23 cellular contexts compared by ENCODE assay signal in the genomic region with DNA sequence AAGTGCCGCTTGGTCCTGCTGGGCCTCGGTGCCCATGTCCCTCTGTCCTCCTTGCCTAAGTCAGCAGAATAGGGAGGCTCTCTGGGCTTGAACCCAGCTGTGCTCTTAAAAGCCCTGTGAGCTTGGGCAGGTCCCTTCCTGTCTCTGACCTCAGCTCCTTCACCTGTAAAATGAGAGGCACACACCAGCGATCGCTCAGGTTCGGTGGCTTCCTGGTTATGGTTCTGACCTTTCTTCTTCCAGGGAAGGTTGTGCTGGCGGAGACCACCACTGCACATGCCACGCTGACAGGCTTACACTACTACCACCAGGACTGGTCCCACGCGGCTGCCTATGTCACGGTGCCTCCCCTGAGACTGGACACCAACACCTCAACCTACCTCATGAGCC.
"Had no signal": no experiment of that assay in that cellular context is flagged by ENCODE, and none has a peak within 500 bp of the region (broad histone marks: within the 10 kb centered on the region; RNA-seq: fewer than 3 reads in every experiment).

No MANE protein-coding gene starts in this region.

- H3K9me3 Mint-ChIP-seq: memory B cell; natural killer cell treated with Interleukin-12 subunit alpha and Interleukin-12 subunit beta and Interleukin-15 and Interleukin-18, amount 100 ng/mL, for 72 hours; stimulated activated naive B cell treated with anti-CD40 and anti-IgM and Interleukin-4, amounts not matched to agents 10 μg/mL and 1 μg/mL and 100 μg/mL, for 72 hours had no signal

- H3K4me1 ChIP-seq: gastrocnemius medialis, left ventricle myocardium inferior, lower lobe of right lung, psoas muscle, sigmoid colon, stomach, transverse colon had no signal

- H3K27ac ChIP-seq: coronary artery, gastrocnemius medialis, left ventricle myocardium inferior, lower lobe of right lung, psoas muscle, sigmoid colon, skin epidermis, stomach, thoracic aorta, transverse colon had no signal

- FAIRE-seq: endometrium, kidney had no signal

- H3K4me1 Mint-ChIP-seq: memory B cell; stimulated activated naive B cell treated with anti-CD40 and anti-IgM and Interleukin-4, amounts not matched to agents 10 μg/mL and 1 μg/mL and 100 μg/mL, for 72 hours had no signal

- H3K4me3 Mint-ChIP-seq: memory B cell; natural killer cell treated with Interleukin-12 subunit alpha and Interleukin-12 subunit beta and Interleukin-15 and Interleukin-18, amount 100 ng/mL, for 72 hours; stimulated activated naive B cell treated with anti-CD40 and anti-IgM and Interleukin-4, amounts not matched to agents 10 μg/mL and 1 μg/mL and 100 μg/mL, for 72 hours had no signal

- H3K4me3 ChIP-seq: coronary artery, gastrocnemius medialis, left ventricle myocardium inferior, lower lobe of right lung, psoas muscle, sigmoid colon, skin epidermis, stomach, thoracic aorta, transverse colon had no signal

- DNase-seq: effector CD8-positive, alpha-beta T cell; gastrocnemius medialis; kidney; left cardiac atrium; left ventricle myocardium inferior; lower lobe of right lung; midbrain; psoas muscle; retina; sigmoid colon; stimulated activated CD4-positive, alpha-beta T cell treated with anti-CD3 and anti-CD28 coated beads, Interleukin-2, amount 100 ng/mL, for 24 hours; stimulated activated CD4-positive, alpha-beta T cell treated with anti-CD3 and anti-CD28 coated beads, Interleukin-4, amount 100 ng/mL, for 4 hours; stimulated activated naive B cell treated with anti-CD40 and anti-IgM and Interleukin-4, amounts not matched to agents 10 μg/mL and 1 μg/mL and 100 μg/mL, for 72 hours; stomach; substantia nigra; transverse colon had no signal

- H3K36me3 Mint-ChIP-seq: memory B cell; natural killer cell treated with Interleukin-12 subunit alpha and Interleukin-12 subunit beta and Interleukin-15 and Interleukin-18, amount 100 ng/mL, for 72 hours; stimulated activated naive B cell treated with anti-CD40 and anti-IgM and Interleukin-4, amounts not matched to agents 10 μg/mL and 1 μg/mL and 100 μg/mL, for 72 hours had no signal

- H3K36me3 ChIP-seq: gastrocnemius medialis, left ventricle myocardium inferior, lower lobe of right lung, sigmoid colon, stomach, thoracic aorta, transverse colon had no signal

- H3K9me3 ChIP-seq: gastrocnemius medialis, left ventricle myocardium inferior, lower lobe of right lung, psoas muscle, sigmoid colon, stomach, thoracic aorta, transverse colon had no signal

- ATAC-seq: esophagus mucosa; gastrocnemius medialis; left cardiac atrium; lower lobe of right lung; psoas muscle; stimulated activated naive B cell treated with anti-CD40 and anti-IgM and Interleukin-4, amounts not matched to agents 10 μg/mL and 1 μg/mL and 100 μg/mL, for 72 hours had no signal

- H3K27ac Mint-ChIP-seq: memory B cell; natural killer cell treated with Interleukin-12 subunit alpha and Interleukin-12 subunit beta and Interleukin-15 and Interleukin-18, amount 100 ng/mL, for 72 hours; stimulated activated naive B cell treated with anti-CD40 and anti-IgM and Interleukin-4, amounts not matched to agents 10 μg/mL and 1 μg/mL and 100 μg/mL, for 72 hours had no signal
